In genomic region chrX:16114640-16115039, GRCh38 we compare ENCODE assay signal across 13 cellular contexts. TPM values are rescaled to one million over a fixed set of nuclear protein-coding genes. Genes with fewer than 3 reads are reported as not detected.
A peak's percentile ranks its signal among the peaks of the same experiment; 100 is the strongest.
DNase-seq lines count a peak whose midpoint lies in the region; ATAC-seq, FAIRE-seq and TF ChIP-seq lines count a peak whose summit lies in the region.
"Had no signal": no experiment of that assay in that cellular context is flagged by ENCODE, and none has a peak within 500 bp of the region (broad histone marks: within the 10 kb centered on the region; RNA-seq: fewer than 3 reads in every experiment).

No MANE protein-coding gene starts in this region.

- ATAC-seq in GM18498 (IDR thresholded peaks at IDR 0.05; ENCODE audit: unreplicated experiment) (no peak), HG03354 (IDR thresholded peaks at IDR 0.05; ENCODE audit: poor library complexity, severe bottlenecking, unreplicated experiment) (no peak)
- ATAC-seq: HCT116, left lobe of liver had no signal

- H3K4me1 ChIP-seq in ovary (ENCODE audit: insufficient read depth) = no peaks in the 10 kb centered on the region

- H3K9me3 ChIP-seq in SU-DHL-6 (ENCODE audit: insufficient read depth, low read length) (no peaks in the 10 kb centered on the region), ovary (no peaks in the 10 kb centered on the region)

- H3K9me2 ChIP-seq in SU-DHL-6 (replicated peaks; ENCODE audit: insufficient read depth, low read length) = no peaks in the 10 kb centered on the region

- FAIRE-seq in GM19239 (lab: Jason Lieb, UNC) = peak; percentile 100

- TF ChIP-seq POLR2A in ovary (IDR thresholded peaks at IDR 0.05) = no peak

- no peak overlapping the region for H2AFZ ChIP-seq in SU-DHL-6 (ENCODE audit: low read depth, low read length, severe bottlenecking)

- peak overlapping the region; percentile 54 for H3K4me2 ChIP-seq in SU-DHL-6 (ENCODE audit: low read depth, low read length, poor library complexity, severe bottlenecking)

- H3K36me3 ChIP-seq in SU-DHL-6 (ENCODE audit: low read length) = no peaks in the 10 kb centered on the region
- H3K36me3 ChIP-seq in ovary = no peaks in the 10 kb centered on the region

- peaks cover 20% of the 10 kb centered on the region; the same call in 1 of the 2 replicates for H3F3A ChIP-seq in SU-DHL-6 (ENCODE audit: insufficient read depth)

- 56 to 74% (median 71%) methylated on average over 4 of the region's 4 CpGs for WGBS in ovary, 3 donors

- no peak for TF ChIP-seq EP300 in ovary (IDR thresholded peaks at IDR 0.05)

- H3K27me3 ChIP-seq in SU-DHL-6 (ENCODE audit: low read length) = no peaks in the 10 kb centered on the region
- H3K27me3 ChIP-seq in ovary = no peaks in the 10 kb centered on the region

- H3K4me3 ChIP-seq in AG09309 (ENCODE audit: control insufficient read depth, low read depth, low read length) (no peak overlapping the region), SU-DHL-6 (ENCODE audit: insufficient read depth, low read length, poor library complexity, severe bottlenecking) (peak overlapping the region; percentile 37), fibroblast of villous mesenchyme (ENCODE audit: low read depth, low read length) (no peak overlapping the region), ovary (no peak overlapping the region)

- no peak overlapping the region for H3K9ac ChIP-seq in SU-DHL-6 (ENCODE audit: low read length)

- no peak for TF ChIP-seq CTCF in AG09309 (IDR thresholded peaks at IDR 0.05; ENCODE audit: control insufficient read depth, insufficient read depth, low read depth, low read length, missing control alignments)
- TF ChIP-seq CTCF in SU-DHL-6 (IDR thresholded peaks at IDR 0.05; ENCODE audit: insufficient read depth, low read length, poor library complexity, severe bottlenecking) = no peak
- TF ChIP-seq CTCF in fibroblast of villous mesenchyme (IDR thresholded peaks at IDR 0.05; ENCODE audit: insufficient read depth, low read depth, low read length) = no peak
- TF ChIP-seq CTCF in ovary (IDR thresholded peaks at IDR 0.05) = no peak

- intact Hi-C loops in ovary (cut with DNase I) = no loop called here

- DNase-seq in AG09309 (ENCODE audit: low read depth) = peak; percentile 69
- no peak for DNase-seq in GM19239 (ENCODE audit: insufficient read length, low spot score)
- peak; percentile 82 for DNase-seq in fibroblast of villous mesenchyme (ENCODE audit: low read depth)
- no peak for DNase-seq in NOMO-1 treated with dmso at 0.1 percent for 144 hours (lab: John Stamatoyannopoulos, UW; ENCODE audit: unreplicated experiment)
- DNase-seq in ovary = no peak
- DNase-seq: CD4-positive, CD25-positive, alpha-beta regulatory T cell; stimulated activated CD4-positive, alpha-beta T cell treated with anti-CD3 and anti-CD28 coated beads, Interleukin-15, amount 100 ng/mL, for 24 hours had no signal

- no peaks in the 10 kb centered on the region for H3K79me2 ChIP-seq in SU-DHL-6 (ENCODE audit: insufficient read depth, low read length)

- H3K27ac ChIP-seq in SU-DHL-6 (ENCODE audit: low read depth, low read length) (peak overlapping the region; percentile 71), ovary (no peak overlapping the region)

- no peaks in the 10 kb centered on the region for H4K20me1 ChIP-seq in SU-DHL-6 (ENCODE audit: low read depth, low read length)

RNA-seq across cellular contexts. Expression of gene GRPR, which starts 8.7 kb away (rescaled TPM):
- total RNA-seq in fibroblast of villous mesenchyme (0.32 and 0.43 TPM in 2 replicates), ovary (under 1 TPM in 1 of 7 donors, not detected in 6; 0.13 TPM)
- polyA plus RNA-seq in ovary = under 1 TPM; 0.05 to 0.08 TPM
- total RNA-seq: CD4-positive, CD25-positive, alpha-beta regulatory T cell; left lobe of liver had no signal

RNA-seq across cellular contexts. Expression of gene MAGEB17, which starts 52.6 kb away (rescaled TPM):
- total RNA-seq in fibroblast of villous mesenchyme (not detected in 2 replicates), ovary (under 1 TPM in 1 of 7 donors, not detected in 6; 0.17 TPM)
- polyA plus RNA-seq in ovary = under 1 TPM in 1 of 2 donors, not detected in 1; 0.05 TPM
- total RNA-seq: activated CD8-positive, alpha-beta memory T cell treated with anti-CD3 and anti-CD28 coated beads for 36 hours; CD4-positive, CD25-positive, alpha-beta regulatory T cell; left lobe of liver had no signal
- polyA plus RNA-seq: CD4-positive, CD25-positive, alpha-beta regulatory T cell had no signal

Comparison
In these comparisons a context has a peak if more than half of its experiments do, and no peak if none do; other contexts are left out.
1. DNase-seq: peak in AG09309 (single experiment) and fibroblast of villous mesenchyme (single experiment); none in GM19239 (single experiment), NOMO-1 treated with dmso at 0.1 percent for 144 hours (single experiment) and ovary (0 of 5).